Comparison of ENCODE assay signal across 8 cellular contexts in the genomic region with DNA sequence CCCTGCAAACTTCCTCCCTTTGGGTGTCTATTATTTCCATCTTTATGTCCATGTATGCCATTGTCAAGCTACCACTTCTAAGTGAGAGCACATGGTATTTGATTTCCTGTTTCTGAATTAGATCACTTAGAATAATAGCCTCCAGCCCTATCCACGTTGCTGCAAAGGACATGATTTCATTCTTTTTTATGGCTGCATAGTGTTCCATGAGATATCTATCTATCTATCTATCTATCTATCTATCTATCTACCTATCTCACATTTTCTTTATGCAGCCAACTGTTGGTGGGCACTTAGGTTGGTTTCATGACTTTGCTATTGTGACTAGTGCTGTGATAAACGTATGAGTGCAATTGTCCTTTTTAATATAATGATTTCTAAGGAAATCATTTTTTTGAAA.
"Had no signal": no experiment of that assay in that cellular context is flagged by ENCODE, and none has a peak within 500 bp of the region (broad histone marks: within the 10 kb centered on the region; RNA-seq: fewer than 3 reads in every experiment).

No MANE protein-coding gene starts in this region.

- ATAC-seq: GM12878 had no signal

- DNase-seq: GDM1, GF-D8 had no signal

- H3K4me3 ChIP-seq: GM12878 had no signal

- FAIRE-seq: G401.6, GM12878, GM12891, GM12892, GM18507, GM19239 had no signal
